ENCODE assay signal across 8 cellular contexts in the genomic region with DNA sequence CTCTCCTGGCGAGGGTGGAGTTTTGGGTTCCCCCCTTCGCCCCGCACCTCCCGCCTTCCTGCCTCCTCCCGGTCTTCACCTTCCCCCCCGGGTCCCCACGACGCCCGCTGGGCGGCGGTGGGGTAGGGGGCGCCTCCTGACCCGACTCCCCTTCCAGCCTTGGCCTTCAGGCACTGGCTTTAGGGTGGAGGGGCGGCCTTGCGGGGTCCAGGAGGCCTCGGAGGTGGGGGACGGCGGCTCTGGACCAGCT. TPM values are rescaled to one million over a fixed set of nuclear protein-coding genes. Genes with fewer than 3 reads are reported as not detected.
A peak's percentile ranks its signal among the peaks of the same experiment; 100 is the strongest.
DNase-seq lines count a peak whose midpoint lies in the region; ATAC-seq and TF ChIP-seq lines count a peak whose summit lies in the region.

No MANE protein-coding gene starts in this region.

- peak; percentile 13 to 17 for ATAC-seq in naive thymus-derived CD8-positive, alpha-beta T cell

- H3K4me3 Mint-ChIP-seq in IgD-negative memory B cell (peak overlapping the region in 3 of 4 donors; percentile 50 to 71 (median 63)), endodermal cell (peak overlapping the region; percentile 40)
- peak overlapping the region in 1 of 10 donors; percentile 22 for H3K4me3 Mint-ChIP-seq in naive thymus-derived CD8-positive, alpha-beta T cell

- H3K36me3 Mint-ChIP-seq in IgD-negative memory B cell (no peaks in the 10 kb centered on the region), endodermal cell (ENCODE audit: low read depth) (no peaks in the 10 kb centered on the region)
- H3K36me3 Mint-ChIP-seq in naive thymus-derived CD8-positive, alpha-beta T cell, result no peaks in the 10 kb centered on the region

- H3K27me3 Mint-ChIP-seq in IgD-negative memory B cell, result no peaks in the 10 kb centered on the region
- H3K27me3 Mint-ChIP-seq in endodermal cell (ENCODE audit: insufficient read depth), result peaks cover 19% of the 10 kb centered on the region
- H3K27me3 Mint-ChIP-seq in naive thymus-derived CD8-positive, alpha-beta T cell, result no peaks in the 10 kb centered on the region

- H3K9me3 ChIP-seq in BLaER1 treated with 17β-estradiol and CSF1 and Interleukin-3, amounts not matched to agents 10 nM and 100 nM (replicated peaks in 1 of 11), result no peaks in the 10 kb centered on the region
- no peaks in the 10 kb centered on the region for H3K9me3 ChIP-seq in endodermal cell (ENCODE audit: control insufficient read depth, low read length)

- peaks cover 0 to 52% (median 6%) of the 10 kb centered on the region in 11 experiments; a peak in 15 of 22 replicates for H3K36me3 ChIP-seq in BLaER1 treated with 17β-estradiol and CSF1 and Interleukin-3, amounts not matched to agents 10 nM and 100 nM
- no peaks in the 10 kb centered on the region for H3K36me3 ChIP-seq in endodermal cell (ENCODE audit: control insufficient read depth, insufficient read depth, low read length)

- H3K27ac Mint-ChIP-seq in IgD-negative memory B cell, result no peak overlapping the region
- H3K27ac Mint-ChIP-seq in endodermal cell, result no peak overlapping the region
- no peak overlapping the region for H3K27ac Mint-ChIP-seq in naive thymus-derived CD8-positive, alpha-beta T cell

- peaks cover 0 to 21% (median 0%) of the 10 kb centered on the region in 11 experiments; a peak in 8 of 22 replicates for H3K27me3 ChIP-seq in BLaER1 treated with 17β-estradiol and CSF1 and Interleukin-3, amounts not matched to agents 10 nM and 100 nM
- H3K27me3 ChIP-seq in endodermal cell (ENCODE audit: control insufficient read depth, insufficient read depth, low read length, poor library complexity, severe bottlenecking), result peaks cover 30% of the 10 kb centered on the region

- POLR2A ChIA-PET in naive thymus-derived CD8-positive, alpha-beta T cell (lab: Charles Lee), result interaction anchor here (0.9 to 1.6 kb wide), 4 partner anchors 19 to 125 kb away, joined by 3 read pairs; no protein-coding TSS in a partner anchor

- H4K20me1 ChIP-seq in BLaER1 treated with 17β-estradiol and CSF1 and Interleukin-3, amounts not matched to agents 10 nM and 100 nM, result peaks cover 39 to 73% (median 69%) of the 10 kb centered on the region in 11 experiments

- H3K4me3 ChIP-seq in BLaER1 treated with 17β-estradiol and CSF1 and Interleukin-3, amounts not matched to agents 10 nM and 100 nM, result peak overlapping the region; percentile 71 to 100 (median 96)
- peak overlapping the region; percentile 64 for H3K4me3 ChIP-seq in endodermal cell (ENCODE audit: low read length)

- WGBS in endodermal cell (ENCODE audit: insufficient coverage in 1 of 2, insufficient read length in 1 of 2), 2 experiments, result 2 to 5% methylated on average over 5 to 17 of the region's 18 CpGs

- H3K9me3 Mint-ChIP-seq in IgD-negative memory B cell (no peaks in the 10 kb centered on the region), endodermal cell (no peaks in the 10 kb centered on the region)
- no peaks in the 10 kb centered on the region for H3K9me3 Mint-ChIP-seq in naive thymus-derived CD8-positive, alpha-beta T cell

- DNase-seq in endodermal cell, result no peak
- DNase-seq in naive thymus-derived CD8-positive, alpha-beta T cell, result peak in 1 of 10 donors; percentile 27
- DNase-seq in stimulated activated CD4-positive, alpha-beta T cell treated with anti-CD3 and anti-CD28 coated beads, Interleukin-1b, Interleukin-23, amount 100 ng/mL, for 48 hours, result no peak
- no peak for DNase-seq in NCI-H2227 (lab: John Stamatoyannopoulos, UW; ENCODE audit: unreplicated experiment)
- no peak for DNase-seq in stimulated activated CD4-positive, alpha-beta T cell treated with anti-CD3 and anti-CD28 coated beads, Interleukin-4, amount 100 ng/mL, for 1 hour
- no peak for DNase-seq in activated CD4-positive, alpha-beta T cell treated with anti-CD3 and anti-CD28 coated beads for 4 hours

- peak overlapping the region; percentile 95 to 100 (median 99) for H3K4me2 ChIP-seq in BLaER1 treated with 17β-estradiol and CSF1 and Interleukin-3, amounts not matched to agents 10 nM and 100 nM

- H3K4me1 Mint-ChIP-seq in IgD-negative memory B cell, result peaks cover 5 to 18% (median 8%) of the 10 kb centered on the region in 3 donors
- H3K4me1 Mint-ChIP-seq in endodermal cell, result peaks cover 3% of the 10 kb centered on the region
- peaks cover 7 to 24% (median 15%) of the 10 kb centered on the region in 4 donors for H3K4me1 Mint-ChIP-seq in naive thymus-derived CD8-positive, alpha-beta T cell

- peaks cover 62 to 94% (median 85%) of the 10 kb centered on the region in 10 experiments for H3K4me1 ChIP-seq in BLaER1 treated with 17β-estradiol and CSF1 and Interleukin-3, amounts not matched to agents 10 nM and 100 nM
- H3K4me1 ChIP-seq in endodermal cell (ENCODE audit: control insufficient read depth, insufficient read depth, low read length), result peaks cover 9% of the 10 kb centered on the region

- peak overlapping the region; percentile 85 to 96 (median 90) for H3K9ac ChIP-seq in BLaER1 treated with 17β-estradiol and CSF1 and Interleukin-3, amounts not matched to agents 10 nM and 100 nM
- peak overlapping the region; percentile 6 for H3K9ac ChIP-seq in endodermal cell (ENCODE audit: extremely low read depth, low read length, poor library complexity, severe bottlenecking)

- peak overlapping the region; percentile 73 to 99 (median 95) for H3K27ac ChIP-seq in BLaER1 treated with 17β-estradiol and CSF1 and Interleukin-3, amounts not matched to agents 10 nM and 100 nM
- no peak overlapping the region for H3K27ac ChIP-seq in endodermal cell (ENCODE audit: low read depth, low read length)

- no peak for TF ChIP-seq CTCF in endodermal cell (conservative IDR thresholded peaks at IDR 0.05)

RNA-seq across cellular contexts. Expression of a gene that starts 2.4 kb away (rescaled TPM):
- 3.7 TPM for polyA plus RNA-seq in IgD-negative memory B cell
- total RNA-seq in endodermal cell, result 10 to 100 TPM; 31.8 to 39.7 TPM
- 31.8 TPM for polyA plus RNA-seq in endodermal cell (2013, experiment 1 of 2)
- polyA plus RNA-seq in endodermal cell (2013, experiment 2 of 2), result 26.2 TPM
- total RNA-seq in naive thymus-derived CD8-positive, alpha-beta T cell, result 10 to 100 TPM; 10.1 to 11.6 TPM
- polyA plus RNA-seq in naive thymus-derived CD8-positive, alpha-beta T cell, result 1 to 10 TPM in 2 of 3 donors, under 1 TPM in 1; 0.91 to 1.5 (median 1.0) TPM

RNA-seq across cellular contexts. Expression of a gene that starts 18.6 kb away (rescaled TPM):
- polyA plus RNA-seq in IgD-negative memory B cell, result 34.1 TPM
- total RNA-seq in endodermal cell, result 10 to 100 TPM; 61.8 to 82.8 TPM
- 25.7 TPM for polyA plus RNA-seq in endodermal cell (2013, experiment 1 of 2)
- 22.9 TPM for polyA plus RNA-seq in endodermal cell (2013, experiment 2 of 2)
- total RNA-seq in naive thymus-derived CD8-positive, alpha-beta T cell, result 10 to 100 TPM; 72.9 to 80.0 TPM
- 10 to 100 TPM; 39.6 to 53.5 (median 42.4) TPM for polyA plus RNA-seq in naive thymus-derived CD8-positive, alpha-beta T cell

RNA-seq across cellular contexts. Expression of a gene that starts 42.3 kb away (rescaled TPM):
- 78.3 TPM for polyA plus RNA-seq in IgD-negative memory B cell
- total RNA-seq in endodermal cell, result 100 to 1,000 TPM; 104 to 143 TPM
- polyA plus RNA-seq in endodermal cell (2013, experiment 1 of 2), result 101 TPM
- 74.7 TPM for polyA plus RNA-seq in endodermal cell (2013, experiment 2 of 2)
- 100 to 1,000 TPM; 184 to 201 TPM for total RNA-seq in naive thymus-derived CD8-positive, alpha-beta T cell
- 10 to 100 TPM; 47.6 to 72.1 (median 48.6) TPM for polyA plus RNA-seq in naive thymus-derived CD8-positive, alpha-beta T cell
